In the genomic region with DNA sequence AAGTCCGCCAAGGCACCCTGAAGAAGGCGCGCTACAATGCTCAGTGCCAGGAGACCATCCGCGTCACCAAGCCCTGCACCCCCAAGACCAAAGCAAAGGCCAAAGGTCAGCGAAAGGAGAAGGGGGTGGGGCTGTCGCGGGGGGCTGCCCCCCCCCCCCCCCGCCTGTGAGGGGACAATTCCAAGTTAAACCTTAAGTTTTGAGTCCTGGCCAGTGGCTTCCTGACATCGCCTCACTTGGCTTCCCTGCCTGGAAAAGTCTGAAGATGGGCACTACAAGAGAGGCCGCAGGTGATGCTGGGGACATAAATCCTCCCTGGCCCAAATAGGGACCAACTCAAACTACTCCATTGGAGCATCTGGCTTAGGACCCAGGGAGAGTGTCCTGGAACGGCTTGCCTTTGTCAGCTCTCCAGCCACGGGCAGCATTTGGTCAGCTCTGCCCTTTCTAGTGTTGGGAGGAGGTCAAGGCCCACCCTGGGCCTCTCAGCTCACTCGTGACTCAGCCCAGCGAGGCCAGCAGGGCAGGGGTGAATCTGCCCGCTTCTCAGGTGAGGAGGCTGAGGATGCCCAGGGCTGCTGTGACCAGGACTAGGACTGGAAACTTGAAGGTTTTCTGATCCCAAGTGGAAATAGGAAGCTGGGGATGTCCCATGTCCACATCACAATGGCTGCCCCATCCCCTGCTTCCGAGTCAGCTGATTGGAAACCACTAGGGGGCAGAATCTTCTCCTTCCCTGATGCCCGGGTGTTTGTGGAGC, we compare ENCODE assay signal across 8 cellular contexts. TPM values are rescaled to one million over a fixed set of nuclear protein-coding genes. Genes with fewer than 3 reads are reported as not detected.
DNase-seq lines count a peak whose midpoint lies in the region; ATAC-seq and TF ChIP-seq lines count a peak whose summit lies in the region.

No MANE protein-coding gene starts in this region.

- peak overlapping the region in 7 of 10 donors; percentile 15 to 84 (median 33) for H3K4me3 Mint-ChIP-seq in naive thymus-derived CD8-positive, alpha-beta T cell

- ATAC-seq in naive thymus-derived CD8-positive, alpha-beta T cell = peak in 1 of 2 donors; percentile 1
- ATAC-seq in GM19328 (IDR thresholded peaks at IDR 0.05; ENCODE audit: unreplicated experiment) = no peak

- peaks cover 6 to 14% of the 10 kb centered on the region in 2 donors for H3K27me3 ChIP-seq in duodenal mucosa (ENCODE audit: control insufficient read depth in 1 of 2, insufficient read depth in 2 of 2, low read length in 2 of 2)

- H3K27ac ChIP-seq in duodenal mucosa (ENCODE audit: low read depth, low read length) = peak overlapping the region; percentile 20

- H3K9me3 ChIP-seq in duodenal mucosa (ENCODE audit: control insufficient read depth in 1 of 2, low read length in 2 of 2) = no peaks in the 10 kb centered on the region

- no peak overlapping the region for H3K27ac Mint-ChIP-seq in naive thymus-derived CD8-positive, alpha-beta T cell

- H3K36me3 ChIP-seq in duodenal mucosa (ENCODE audit: control insufficient read depth in 1 of 2, insufficient read depth in 2 of 2, low read length in 2 of 2) = peaks cover 0 to 8% of the 10 kb centered on the region in 2 donors

- peaks cover 30 to 31% of the 10 kb centered on the region in 2 donors for H3K4me1 ChIP-seq in duodenal mucosa (ENCODE audit: control insufficient read depth in 1 of 2, insufficient read depth in 2 of 2, low read length in 2 of 2)

- H3K27me3 Mint-ChIP-seq in naive thymus-derived CD8-positive, alpha-beta T cell = peaks cover 11 to 32% (median 23%) of the 10 kb centered on the region in 5 donors

- peaks cover 0 to 12% (median 3%) of the 10 kb centered on the region in 3 donors for H3K36me3 Mint-ChIP-seq in naive thymus-derived CD8-positive, alpha-beta T cell

- POLR2A ChIA-PET in naive thymus-derived CD8-positive, alpha-beta T cell (lab: Charles Lee) = interaction anchor here (0.7 kb wide), 1 partner anchor 34 kb away, joined by 4 read pairs; no protein-coding TSS in a partner anchor

- peaks cover 12 to 30% (median 15%) of the 10 kb centered on the region in 4 donors for H3K4me1 Mint-ChIP-seq in naive thymus-derived CD8-positive, alpha-beta T cell

- no peak for TF ChIP-seq CTCF in GM20000 (IDR thresholded peaks at IDR 0.05; ENCODE audit: extremely low read depth, missing control alignments)

- peak overlapping the region; percentile 71 to 77 for H3K4me3 ChIP-seq in duodenal mucosa (ENCODE audit: low read depth in 1 of 2, low read length in 2 of 2)

- no peaks in the 10 kb centered on the region for H3K9me3 Mint-ChIP-seq in naive thymus-derived CD8-positive, alpha-beta T cell

- peak; percentile 29 to 33 for DNase-seq in NCI-H2081 (lab: John Stamatoyannopoulos, UW)
- no peak for DNase-seq in NCI-H2081 treated with DMSO at 0.1 percent for 48 hours (lab: John Stamatoyannopoulos, UW)
- peak; percentile 72 for DNase-seq in NCI-H2227 (lab: John Stamatoyannopoulos, UW; ENCODE audit: unreplicated experiment)
- no peak for DNase-seq in naive thymus-derived CD8-positive, alpha-beta T cell
- DNase-seq in GM20000 (ENCODE audit: low spot score) = no peak
- DNase-seq in effector CD8-positive, alpha-beta T cell (lab: John Stamatoyannopoulos, UW) = no peak

- H3K9ac ChIP-seq in duodenal mucosa (ENCODE audit: low read depth in 1 of 2, low read length in 2 of 2) = peak overlapping the region; percentile 47 to 81

RNA-seq across cellular contexts. Expression of a gene that starts 1.4 kb away (rescaled TPM):
- 1 to 10 TPM; 7.2 to 8.0 TPM for total RNA-seq in naive thymus-derived CD8-positive, alpha-beta T cell
- polyA plus RNA-seq in naive thymus-derived CD8-positive, alpha-beta T cell = under 1 TPM in 1 of 3 donors, not detected in 2; 0.52 TPM

RNA-seq across cellular contexts. Expression of a gene that starts 8.8 kb away (rescaled TPM):
- under 1 TPM; 0.25 to 0.73 TPM for total RNA-seq in naive thymus-derived CD8-positive, alpha-beta T cell
- under 1 TPM in 2 of 3 donors, not detected in 1; 0.16 to 0.18 TPM for polyA plus RNA-seq in naive thymus-derived CD8-positive, alpha-beta T cell

RNA-seq across cellular contexts. Expression of a gene that starts 35.6 kb away (rescaled TPM):
- 100 to 1,000 TPM; 234 to 243 TPM for total RNA-seq in naive thymus-derived CD8-positive, alpha-beta T cell
- 10 to 100 TPM; 47.1 to 71.0 (median 52.5) TPM for polyA plus RNA-seq in naive thymus-derived CD8-positive, alpha-beta T cell

Comparison
In these comparisons a context has a peak if more than half of its experiments do, and no peak if none do; other contexts are left out.
1. DNase-seq: peak in NCI-H2081 (2 of 2) and NCI-H2227 (single experiment); none in NCI-H2081 treated with DMSO at 0.1 percent for 48 hours (single experiment), naive thymus-derived CD8-positive, alpha-beta T cell (0 of 10), GM20000 (single experiment) and effector CD8-positive, alpha-beta T cell (single experiment).